Comparison of ENCODE assay signal across 27 cellular contexts in the genomic region with DNA sequence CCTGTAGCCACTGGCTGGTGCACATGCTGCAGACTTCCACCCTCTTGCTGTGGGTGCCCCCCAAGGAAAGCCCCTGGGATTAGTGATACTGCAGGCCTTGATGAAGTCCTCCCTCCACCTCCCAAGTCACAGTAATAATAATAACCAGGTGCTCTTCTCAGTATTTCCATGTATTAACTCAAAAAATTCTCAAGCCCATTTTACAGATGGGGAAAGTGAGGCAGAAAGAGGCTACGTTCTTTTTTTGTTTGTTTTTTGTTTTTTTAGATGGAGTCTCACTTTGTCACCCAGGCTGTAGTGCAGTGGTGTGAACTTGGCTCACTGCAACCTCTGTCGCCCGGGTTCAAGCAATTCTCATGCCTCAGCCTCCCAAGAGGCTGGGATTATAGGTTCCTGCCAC.
"Had no signal": no experiment of that assay in that cellular context is flagged by ENCODE, and none has a peak within 500 bp of the region (broad histone marks: within the 10 kb centered on the region; RNA-seq: fewer than 3 reads in every experiment).

No MANE protein-coding gene starts in this region.

- H3K27ac Mint-ChIP-seq: nephron had no signal

- H3K9me3 Mint-ChIP-seq: immature natural killer cell; naive thymus-derived CD8-positive, alpha-beta T cell; nephron; neural crest cell had no signal

- H3K4me3 ChIP-seq: lower lobe of right lung, psoas muscle, skin epidermis, stomach, testis, thyroid gland, upper lobe of right lung had no signal

- H3K27me3 ChIP-seq: neutrophil, stomach, testis, thyroid gland, upper lobe of right lung had no signal

- H3K27ac ChIP-seq: lower lobe of right lung, neutrophil, parathyroid adenoma, stomach, testis, thyroid gland, upper lobe of right lung had no signal

- H3K4me1 ChIP-seq: testis, upper lobe of right lung had no signal

- ATAC-seq: left lobe of liver; lower lobe of right lung; naive thymus-derived CD8-positive, alpha-beta T cell; sciatic nerve; stimulated activated naive CD8-positive, alpha-beta T cell treated with anti-CD3 and anti-CD28 coated beads, Interleukin-15, Interleukin-2, amounts not matched to agents 100 U/mL and 50 U/mL, for 24 hours; upper lobe of right lung had no signal

- H3K9me3 ChIP-seq: lower lobe of right lung, neutrophil, psoas muscle, stomach, testis, thyroid gland, upper lobe of right lung had no signal

- H3K27me3 Mint-ChIP-seq: naive thymus-derived CD8-positive, alpha-beta T cell; stimulated activated naive B cell treated with anti-CD40 and anti-IgM and Interleukin-4, amounts not matched to agents 10 μg/mL and 1 μg/mL and 100 μg/mL, for 72 hours had no signal

- DNase-seq: head of caudate nucleus; hippocampal formation; immature natural killer cell; lower lobe of right lung; mammary epithelial cell; mesenchymal stem cell; naive thymus-derived CD8-positive, alpha-beta T cell; occipital lobe; psoas muscle; stimulated activated CD4-positive, alpha-beta T cell treated with anti-CD3 and anti-CD28 coated beads, Interleukin-12 subunit alpha, Interleukin-12 subunit beta, amount 100 ng/mL, for 4 hours; stimulated activated CD4-positive, alpha-beta T cell treated with anti-CD3 and anti-CD28 coated beads, Interleukin-15, amount 100 ng/mL, for 24 hours; stimulated activated CD4-positive, alpha-beta T cell treated with anti-CD3 and anti-CD28 coated beads, Interleukin-2, amount 100 ng/mL, for 24 hours; stimulated activated CD4-positive, alpha-beta T cell treated with anti-CD3 and anti-CD28 coated beads, Interleukin-4, amount 100 ng/mL, for 1 hour; stimulated activated naive B cell treated with anti-CD40 and anti-IgM and Interleukin-4, amounts not matched to agents 10 μg/mL and 1 μg/mL and 100 μg/mL, for 72 hours; stimulated activated naive CD8-positive, alpha-beta T cell treated with anti-CD3 and anti-CD28 coated beads, Interleukin-15, Interleukin-2, amounts not matched to agents 100 U/mL and 50 U/mL, for 24 hours; stomach; testis; thyroid gland; trophoblast cell; upper lobe of right lung had no signal

- H3K4me1 Mint-ChIP-seq: neural crest cell had no signal

- H3K4me3 Mint-ChIP-seq: naive thymus-derived CD8-positive, alpha-beta T cell; nephron; neural crest cell; stimulated activated naive B cell treated with anti-CD40 and anti-IgM and Interleukin-4, amounts not matched to agents 10 μg/mL and 1 μg/mL and 100 μg/mL, for 72 hours had no signal

- H3K36me3 ChIP-seq: lower lobe of right lung, neutrophil, thyroid gland, upper lobe of right lung had no signal
